ENCODE assay signal across 1 cellular context in genomic region chr1:29981586-29982239, GRCh38.
TF ChIP-seq lines count a peak whose summit lies in the region.

No MANE protein-coding gene starts in this region.

TF ChIP-seq in WTC11, 78 proteins besides CTCF, POLR2A, EP300 and RAD21 (continued from another document):
- no peak for TF ChIP-seq ZSCAN18 (CRISPR knock-in tag; IDR thresholded peaks at IDR 0.05)
- TF ChIP-seq, protein P1, sequence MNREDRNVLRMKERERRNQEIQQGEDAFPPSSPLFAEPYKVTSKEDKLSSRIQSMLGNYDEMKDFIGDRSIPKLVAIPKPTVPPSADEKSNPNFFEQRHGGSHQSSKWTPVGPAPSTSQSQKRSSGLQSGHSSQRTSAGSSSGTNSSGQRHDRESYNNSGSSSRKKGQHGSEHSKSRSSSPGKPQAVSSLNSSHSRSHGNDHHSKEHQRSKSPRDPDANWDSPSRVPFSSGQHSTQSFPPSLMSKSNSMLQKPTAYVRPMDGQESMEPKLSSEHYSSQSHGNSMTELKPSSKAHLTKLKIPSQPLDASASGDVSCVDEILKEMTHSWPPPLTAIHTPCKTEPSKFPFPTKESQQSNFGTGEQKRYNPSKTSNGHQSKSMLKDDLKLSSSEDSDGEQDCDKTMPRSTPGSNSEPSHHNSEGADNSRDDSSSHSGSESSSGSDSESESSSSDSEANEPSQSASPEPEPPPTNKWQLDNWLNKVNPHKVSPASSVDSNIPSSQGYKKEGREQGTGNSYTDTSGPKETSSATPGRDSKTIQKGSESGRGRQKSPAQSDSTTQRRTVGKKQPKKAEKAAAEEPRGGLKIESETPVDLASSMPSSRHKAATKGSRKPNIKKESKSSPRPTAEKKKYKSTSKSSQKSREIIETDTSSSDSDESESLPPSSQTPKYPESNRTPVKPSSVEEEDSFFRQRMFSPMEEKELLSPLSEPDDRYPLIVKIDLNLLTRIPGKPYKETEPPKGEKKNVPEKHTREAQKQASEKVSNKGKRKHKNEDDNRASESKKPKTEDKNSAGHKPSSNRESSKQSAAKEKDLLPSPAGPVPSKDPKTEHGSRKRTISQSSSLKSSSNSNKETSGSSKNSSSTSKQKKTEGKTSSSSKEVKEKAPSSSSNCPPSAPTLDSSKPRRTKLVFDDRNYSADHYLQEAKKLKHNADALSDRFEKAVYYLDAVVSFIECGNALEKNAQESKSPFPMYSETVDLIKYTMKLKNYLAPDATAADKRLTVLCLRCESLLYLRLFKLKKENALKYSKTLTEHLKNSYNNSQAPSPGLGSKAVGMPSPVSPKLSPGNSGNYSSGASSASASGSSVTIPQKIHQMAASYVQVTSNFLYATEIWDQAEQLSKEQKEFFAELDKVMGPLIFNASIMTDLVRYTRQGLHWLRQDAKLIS (CRISPR knock-in tag; IDR thresholded peaks at IDR 0.05; ENCODE audit: borderline replicate concordance) = no peak
